Comparison of ENCODE assay signal across 9 cellular contexts in genomic region chr10:28939352-28940157, GRCh38.
A peak's percentile ranks its signal among the peaks of the same experiment; 100 is the strongest.
DNase-seq lines count a peak whose midpoint lies in the region; ATAC-seq, FAIRE-seq and TF ChIP-seq lines count a peak whose summit lies in the region.
"Had no signal": no experiment of that assay in that cellular context is flagged by ENCODE, and none has a peak within 500 bp of the region (broad histone marks: within the 10 kb centered on the region; RNA-seq: fewer than 3 reads in every experiment).

No MANE protein-coding gene starts in this region.

- no peaks in the 10 kb centered on the region for H3K9me1 ChIP-seq in keratinocyte (ENCODE audit: control insufficient read depth, extremely low read depth, insufficient read depth, low read length)

- no peaks in the 10 kb centered on the region for H3K9me3 ChIP-seq in keratinocyte (ENCODE audit: control insufficient read depth, low read depth, low read length)

- no peak for ATAC-seq in GM18909 (IDR thresholded peaks at IDR 0.05; ENCODE audit: poor library complexity, unreplicated experiment)
- ATAC-seq: GM12878 had no signal

- no peak overlapping the region for H3K9ac ChIP-seq in keratinocyte (ENCODE audit: control insufficient read depth, extremely low read depth, insufficient read depth, low read length)

- H2AFZ ChIP-seq in keratinocyte (ENCODE audit: control insufficient read depth, low read length) = no peak overlapping the region

- peak; percentile 39 for DNase-seq in Ammon's horn (ENCODE audit: low spot score)
- peak; percentile 97 for DNase-seq in NCI-H1092 treated with DMSO at 0.1 percent for 48 hours (lab: John Stamatoyannopoulos, UW)
- no peak for DNase-seq in keratinocyte (ENCODE audit: low read depth, low spot score)
- peak; percentile 80 for DNase-seq in urothelium cell line (ENCODE audit: low spot score)
- DNase-seq in stimulated activated naive CD4-positive, alpha-beta T cell treated with Interleukin-2 at 50 U/mL for 16 hours (lab: John Stamatoyannopoulos, UW) = no peak
- no peak for DNase-seq in amniotic stem cell (lab: John Stamatoyannopoulos, UW)

- dilution Hi-C loops in keratinocyte (cut with MboI; ENCODE audit: extremely low pct_ligation_motif_present, low sequenced_read_pairs) = no loop called here

- H3K4me3 ChIP-seq in WI38 (ENCODE audit: low read depth, low read length) (no peak overlapping the region), keratinocyte (ENCODE audit: control insufficient read depth in 2 of 3, extremely low read depth in 1 of 3, insufficient read depth in 2 of 3, low read depth in 1 of 3, low read length in 3 of 3) (no peak overlapping the region)
- H3K4me3 ChIP-seq: GM12878 had no signal

- H3K4me2 ChIP-seq in keratinocyte (ENCODE audit: control insufficient read depth, extremely low read depth, insufficient read depth, low read depth, low read length) = no peak overlapping the region

- no peaks in the 10 kb centered on the region for H3K4me1 ChIP-seq in keratinocyte (ENCODE audit: control insufficient read depth, extremely low read depth, insufficient read depth, low read length)

- no peaks in the 10 kb centered on the region for H3K79me2 ChIP-seq in keratinocyte (ENCODE audit: control insufficient read depth, insufficient read depth, low read length)

- no peak for FAIRE-seq in keratinocyte (lab: Jason Lieb, UNC)
- FAIRE-seq in urothelium cell line (lab: Jason Lieb, UNC) = peak; percentile 91
- FAIRE-seq: GM12878 had no signal

- no peak overlapping the region for H3K27ac ChIP-seq in keratinocyte (ENCODE audit: control insufficient read depth, insufficient read depth, low read length)

- H4K20me1 ChIP-seq in keratinocyte (ENCODE audit: control insufficient read depth, extremely low read depth, insufficient read depth, low read length) = no peaks in the 10 kb centered on the region

- H3K36me3 ChIP-seq in keratinocyte (ENCODE audit: control insufficient read depth in 2 of 2, extremely low read depth in 1 of 2, insufficient read depth in 2 of 2, low read length in 2 of 2) = no peaks in the 10 kb centered on the region

- peaks cover 3% of the 10 kb centered on the region for H3K27me3 ChIP-seq in keratinocyte (ENCODE audit: control insufficient read depth, extremely low read depth, insufficient read depth, low read length)

- TF ChIP-seq CTCF in WI38 (IDR thresholded peaks at IDR 0.05; ENCODE audit: low read depth, low read length) (peak; percentile 13; the same call in 1 of the 2 replicates), keratinocyte (optimal IDR thresholded peaks at IDR 0.05 in 1 of 3, IDR thresholded peaks at IDR 0.05 in 1 of 3, conservative IDR thresholded peaks at IDR 0.05 in 1 of 3; ENCODE audit: extremely low read depth in 1 of 3, insufficient read depth in 2 of 3, low read length in 3 of 3) (peak in 2 of 3 experiments; percentile 7 to 36)

Comparison
In these comparisons a context has a peak if more than half of its experiments do, and no peak if none do; other contexts are left out.
1. DNase-seq: peak in Ammon's horn (single experiment), NCI-H1092 treated with DMSO at 0.1 percent for 48 hours (single experiment) and urothelium cell line (single experiment); none in keratinocyte (single experiment), stimulated activated naive CD4-positive, alpha-beta T cell treated with Interleukin-2 at 50 U/mL for 16 hours (single experiment) and amniotic stem cell (single experiment).